Comparison of ENCODE assay signal across 9 cellular contexts in genomic region chr11:45658292-45658991, GRCh38. TPM values are rescaled to one million over a fixed set of nuclear protein-coding genes. Genes with fewer than 3 reads are reported as not detected.
DNase-seq lines count a peak whose midpoint lies in the region; ATAC-seq, FAIRE-seq and TF ChIP-seq lines count a peak whose summit lies in the region.
"Had no signal": no experiment of that assay in that cellular context is flagged by ENCODE, and none has a peak within 500 bp of the region (broad histone marks: within the 10 kb centered on the region; RNA-seq: fewer than 3 reads in every experiment).

No MANE protein-coding gene starts in this region.

- H3K4me3 ChIP-seq in HepG2 (replicated peaks in 1 of 3; ENCODE audit: insufficient read depth in 1 of 3, low read depth in 2 of 3, low read length in 3 of 3) (no peak overlapping the region), thymus (ENCODE audit: low read length) (no peak overlapping the region)

- TF ChIP-seq RAD21 in HepG2 (CRISPR knock-in tag; IDR thresholded peaks at IDR 0.05) = no peak

- H3K9me3 ChIP-seq in HepG2 (ENCODE audit: low read length) (no peaks in the 10 kb centered on the region), thymus (ENCODE audit: control insufficient read depth) (no peaks in the 10 kb centered on the region)

- TF ChIP-seq EP300 in HepG2 (IDR thresholded peaks at IDR 0.05; ENCODE audit: low read depth in 2 of 2, low read length in 2 of 2) (no peak), HepG2 (CRISPR knock-in tag; IDR thresholded peaks at IDR 0.05; ENCODE audit: borderline replicate concordance) (no peak)

- no peak overlapping the region for H2AFZ ChIP-seq in HepG2 (ENCODE audit: low read length)

- peaks cover 13 to 63% of the 10 kb centered on the region in 2 experiments for H3K27me3 ChIP-seq in HepG2 (ENCODE audit: control insufficient read depth in 1 of 2, insufficient read depth in 2 of 2, low read length in 2 of 2)
- H3K27me3 ChIP-seq in thymus (ENCODE audit: control insufficient read depth, insufficient read depth) = peaks cover 5% of the 10 kb centered on the region

- no peaks in the 10 kb centered on the region for H3K79me2 ChIP-seq in HepG2 (ENCODE audit: insufficient read depth, low read length)

- H3K27ac ChIP-seq in caudate nucleus (ENCODE audit: low read depth, low read length) (peak overlapping the region; percentile 58), HepG2 (ENCODE audit: extremely low read length, insufficient read depth, low read length) (no peak overlapping the region), thymus (ENCODE audit: low read depth) (peak overlapping the region; percentile 11)
- H3K27ac ChIP-seq: 22Rv1 had no signal

- no TSS peak for BruUV-seq in HepG2 (replicated peaks; lab: Mats Ljungman, UMichigan)

- no peak for TF ChIP-seq POLR2A in HepG2 (IDR thresholded peaks at IDR 0.05; ENCODE audit: insufficient read depth in 1 of 2, low read depth in 2 of 2, low read length in 2 of 2)

- H4K20me1 ChIP-seq in HepG2 (ENCODE audit: insufficient read depth, low read length) = 0 out of 2 replicates have a peak, but pooled peaks cover 3% of the 10 kb centered on the region

- POLR2A ChIA-PET in HepG2 (lab: Yijun Ruan, JAX) = no interaction called here

- no peak overlapping the region for H3K4me2 ChIP-seq in HepG2 (ENCODE audit: low read depth, low read length)

- in situ Hi-C loops in HepG2 (cut with HindIII; ENCODE audit: extremely low pct_ligation_motif_present, low pct_unique_long_range_greater_than_20kb) (no loop called here), GM13977 (cut with MboI; ENCODE audit: low pct_unique_long_range_greater_than_20kb, low sequenced_read_pairs, unreplicated experiment) (no loop called here)

- no peak for FAIRE-seq in HepG2 (lab: Jason Lieb, UNC)

- H3K36me3 ChIP-seq in HepG2 (replicated peaks in 1 of 2; ENCODE audit: control insufficient read depth in 1 of 2, insufficient read depth in 2 of 2, low read length in 2 of 2) = no peaks in the 10 kb centered on the region
- H3K36me3 ChIP-seq in thymus (ENCODE audit: control insufficient read depth, insufficient read depth) = no peaks in the 10 kb centered on the region

- DNase-seq in DMS 273 (lab: John Stamatoyannopoulos, UW; ENCODE audit: unreplicated experiment) (peak; percentile 28), DMS 273 treated with DMSO at 0.1 percent for 48 hours (lab: John Stamatoyannopoulos, UW) (no peak), caudate nucleus (lab: John Stamatoyannopoulos, UW) (peak in 41 of 61 donors; percentile 15 to 78 (median 52)), HepG2 (ENCODE audit: low spot score) (peak; percentile 10), NCI-H1417 treated with DMSO at 0.1 percent for 48 hours (lab: John Stamatoyannopoulos, UW) (no peak), DMS153 treated with DMSO at 0.1 percent for 48 hours (lab: John Stamatoyannopoulos, UW; ENCODE audit: unreplicated experiment) (no peak), GM13977 (ENCODE audit: low spot score) (no peak)

- H3K9ac ChIP-seq in HepG2 (ENCODE audit: insufficient read depth, low read depth, low read length) = no peak overlapping the region

- H3K4me1 ChIP-seq in HepG2 (ENCODE audit: insufficient read depth, low read length) = no peaks in the 10 kb centered on the region
- no peaks in the 10 kb centered on the region for H3K4me1 ChIP-seq in thymus (ENCODE audit: control insufficient read depth, insufficient read depth, low read length)

- WGBS in HepG2 (ENCODE audit: low lambda C conversion rate) = 22% methylated on average over 6 of the region's 19 CpGs
- WGBS in thymus = 16% methylated on average over 19 of the region's 19 CpGs

- peak; percentile 43 for ATAC-seq in HepG2

- TF ChIP-seq CTCF in HepG2 (CRISPR knock-in tag; IDR thresholded peaks at IDR 0.05) (no peak), GM13977 (IDR thresholded peaks at IDR 0.05; ENCODE audit: extremely low read depth, insufficient read depth, missing control alignments) (no peak)

- CTCF ChIA-PET in HepG2 (lab: Yijun Ruan, JAX; ENCODE audit: low intra/inter-chr PET ratio, low total read pairs) = no interaction called here

- intact Hi-C loops in HepG2 (cut with micrococcal nuclease; ENCODE audit: unreplicated experiment) = no loop called here

TF ChIP-seq in HepG2, 621 proteins besides CTCF, POLR2A, EP300 and RAD21:
- TF ChIP-seq FOSL2 (CRISPR knock-in tag; IDR thresholded peaks at IDR 0.05) (0 out of 2 replicates have a peak, but pooled peaks have one; percentile 12), ZNF276 (CRISPR knock-in tag; IDR thresholded peaks at IDR 0.05; ENCODE audit: low read depth) (no peak)

RNA-seq across cellular contexts. Expression of gene CHST1, which starts 7.0 kb away (rescaled TPM):
- not detected in 2 replicates for total RNA-seq in HepG2 (2016; rRNA removed; fragmentation: Illumina TruSeq; extraction: Trizol)
- total RNA-seq in HepG2 (2016; cell fraction: cytosol; rRNA removed; fragmentation: Illumina TruSeq; extraction: Trizol; ENCODE audit: low read depth) = not detected in 2 replicates
- not detected in 2 replicates for total RNA-seq in HepG2 (2016; cell fraction: insoluble cytoplasmic fraction; rRNA removed; fragmentation: Illumina TruSeq; extraction: Trizol)
- total RNA-seq in HepG2 (2016; cell fraction: membrane; rRNA removed; fragmentation: Illumina TruSeq; extraction: Trizol) = not detected in 2 replicates
- not detected in 2 replicates for total RNA-seq in HepG2 (2016; cell fraction: nucleus; rRNA removed; fragmentation: Illumina TruSeq; extraction: Trizol)
- polyA plus RNA-seq in HepG2 (2011; rRNA removed) (not detected in 2 replicates), thymus (2.5 TPM)
- polyA plus RNA-seq in HepG2 (2011; cell fraction: cytosol; rRNA removed) = not detected in 2 replicates
- not detected in 2 replicates for polyA plus RNA-seq in HepG2 (2011; cell fraction: nucleus; rRNA removed)
- polyA plus RNA-seq in HepG2 (2012) = not detected in 2 replicates
- not detected in 2 replicates for polyA plus RNA-seq in HepG2 (2016; cell fraction: cytosol; fragmentation: Illumina TruSeq; extraction: Trizol; ENCODE audit: low read depth)
- polyA plus RNA-seq in HepG2 (2016; cell fraction: insoluble cytoplasmic fraction; fragmentation: Illumina TruSeq; extraction: Trizol; ENCODE audit: low read depth) = not detected in 2 replicates
- polyA plus RNA-seq in HepG2 (2016; cell fraction: membrane; fragmentation: Illumina TruSeq; extraction: Trizol; ENCODE audit: low read depth) = not detected in 2 replicates
- polyA plus RNA-seq in HepG2 (2016; cell fraction: nucleus; fragmentation: Illumina TruSeq; extraction: Trizol; ENCODE audit: insufficient read depth, low read depth) = not detected in 2 replicates
- not detected in 2 replicates for polyA minus RNA-seq in HepG2 (2011; rRNA and poly(A)+ RNA removed; ENCODE audit: low replicate concordance)
- polyA minus RNA-seq in HepG2 (2011; cell fraction: cytosol; rRNA and poly(A)+ RNA removed) = not detected in 2 replicates
- not detected in 2 replicates for polyA minus RNA-seq in HepG2 (2011; cell fraction: nucleus; rRNA and poly(A)+ RNA removed)

Comparison
In these comparisons a context has a peak if more than half of its experiments do, and no peak if none do; other contexts are left out.
1. DNase-seq: peak in DMS 273 (single experiment), caudate nucleus (41 of 61) and HepG2 (single experiment); none in DMS 273 treated with DMSO at 0.1 percent for 48 hours (single experiment), NCI-H1417 treated with DMSO at 0.1 percent for 48 hours (single experiment), DMS153 treated with DMSO at 0.1 percent for 48 hours (single experiment) and GM13977 (single experiment).